Comparison of ENCODE assay signal across 9 cellular contexts in the genomic region with DNA sequence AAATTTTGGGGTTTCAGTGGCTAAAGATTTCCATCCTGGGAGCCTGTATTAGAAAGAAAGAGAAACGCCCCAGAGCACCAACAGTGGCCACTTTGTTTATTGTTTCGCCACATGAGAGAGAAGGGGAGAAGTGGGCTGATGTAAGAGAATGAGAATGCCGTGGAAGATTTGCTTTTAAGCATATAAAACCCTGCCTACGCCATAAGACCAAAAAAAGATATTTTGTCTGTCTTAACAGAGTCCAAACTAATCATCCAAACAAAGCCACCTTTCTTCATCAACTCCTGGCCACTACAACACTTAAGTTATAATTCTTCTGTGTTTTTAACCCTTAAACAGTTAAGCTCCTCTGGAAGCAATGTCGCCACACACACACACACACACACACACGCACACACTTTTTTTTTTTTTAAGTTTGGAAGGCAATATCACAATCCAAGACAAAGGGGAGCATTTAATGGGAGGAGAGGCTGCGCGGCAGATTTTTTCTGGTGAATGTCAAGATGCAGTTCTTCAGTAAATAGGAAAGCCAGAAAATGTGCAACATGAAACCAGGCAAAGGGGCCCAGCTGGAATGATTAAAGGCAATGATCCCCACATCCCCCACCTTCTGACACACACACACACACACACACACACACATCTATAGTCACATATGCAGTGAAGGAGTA. TPM values are rescaled to one million over a fixed set of nuclear protein-coding genes. Genes with fewer than 3 reads are reported as not detected.
DNase-seq lines count a peak whose midpoint lies in the region; ATAC-seq and TF ChIP-seq lines count a peak whose summit lies in the region.
"Had no signal": no experiment of that assay in that cellular context is flagged by ENCODE, and none has a peak within 500 bp of the region (broad histone marks: within the 10 kb centered on the region; RNA-seq: fewer than 3 reads in every experiment).

No MANE protein-coding gene starts in this region.

- H3K4me3 ChIP-seq in thoracic aorta = peak overlapping the region; percentile 62

- H3K27me3 ChIP-seq in layer of hippocampus (ENCODE audit: control insufficient read depth, insufficient read depth, low read length) (no peaks in the 10 kb centered on the region), thoracic aorta (replicated peaks; ENCODE audit: insufficient read depth) (no peaks in the 10 kb centered on the region)

- H3K9me3 ChIP-seq in thoracic aorta = no peaks in the 10 kb centered on the region

- DNase-seq in LHCN-M2 (ENCODE audit: low read depth) (peak; percentile 67), brain pericyte (ENCODE audit: low read depth, low spot score) (peak; percentile 24), thoracic aorta (ENCODE audit: low spot score) (no peak)

- no peaks in the 10 kb centered on the region for H3K36me3 ChIP-seq in thoracic aorta

- H3K4me1 ChIP-seq in thoracic aorta (ENCODE audit: control insufficient read depth in 1 of 2, low read depth in 2 of 2) = peaks cover 0 to 4% of the 10 kb centered on the region in 2 donors

- H3K27ac ChIP-seq in layer of hippocampus (ENCODE audit: low read depth, low read length) (peak overlapping the region; percentile 93), thoracic aorta (peak overlapping the region; percentile 2 to 42)
- H3K27ac ChIP-seq: KMS-11, VCaP had no signal

- no peak for TF ChIP-seq CTCF in thoracic aorta (IDR thresholded peaks at IDR 0.05)

- ATAC-seq in thoracic aorta (ENCODE audit: insufficient number of reproducible peaks, low FRiP score, low read depth) = no peak
- ATAC-seq in GM21390 (IDR thresholded peaks at IDR 0.05; ENCODE audit: unreplicated experiment) = no peak
- no peak for ATAC-seq in HG03280 (IDR thresholded peaks at IDR 0.05; ENCODE audit: unreplicated experiment)
- no peak for ATAC-seq in esophagus mucosa

RNA-seq across cellular contexts. Expression of a gene that starts 19.3 kb away (rescaled TPM):
- total RNA-seq in LHCN-M2 (2014; rRNA removed) (229 and 243 TPM in 2 replicates), thoracic aorta (100 to 1,000 TPM; 212 to 227 TPM), esophagus mucosa (30.7 TPM)
- polyA plus RNA-seq in LHCN-M2 (2012) = 124 TPM
